1 cellular context compared by ENCODE assay signal in genomic region chr15:55256281-55257013, GRCh38.
TF ChIP-seq lines count a peak whose summit lies in the region.

No MANE protein-coding gene starts in this region.

TF ChIP-seq in IMR-90, 13 proteins besides CTCF, POLR2A, EP300 and RAD21:
- TF ChIP-seq BHLHE40 (IDR thresholded peaks at IDR 0.05; ENCODE audit: low read depth, low read length): no peak
- no peak for TF ChIP-seq CHD1 (IDR thresholded peaks at IDR 0.05; ENCODE audit: low read depth, low read length)
- no peak for TF ChIP-seq NFE2L2 (IDR thresholded peaks at IDR 0.05; ENCODE audit: low read depth, low read length)
- TF ChIP-seq MXI1 (IDR thresholded peaks at IDR 0.05; ENCODE audit: borderline replicate concordance, low read depth, low read length): no peak
- TF ChIP-seq USF2 (IDR thresholded peaks at IDR 0.05; ENCODE audit: low read depth, low read length): no peak
- TF ChIP-seq SMC3 (IDR thresholded peaks at IDR 0.05; ENCODE audit: low read depth, low read length): no peak
- no peak for TF ChIP-seq RFX5 (IDR thresholded peaks at IDR 0.05; ENCODE audit: low read depth, low read length)
- TF ChIP-seq MAZ (IDR thresholded peaks at IDR 0.05; ENCODE audit: borderline replicate concordance, low read depth, low read length): no peak
- TF ChIP-seq FOS (IDR thresholded peaks at IDR 0.05; ENCODE audit: low read depth, low read length): no peak
- TF ChIP-seq, protein P1, sequence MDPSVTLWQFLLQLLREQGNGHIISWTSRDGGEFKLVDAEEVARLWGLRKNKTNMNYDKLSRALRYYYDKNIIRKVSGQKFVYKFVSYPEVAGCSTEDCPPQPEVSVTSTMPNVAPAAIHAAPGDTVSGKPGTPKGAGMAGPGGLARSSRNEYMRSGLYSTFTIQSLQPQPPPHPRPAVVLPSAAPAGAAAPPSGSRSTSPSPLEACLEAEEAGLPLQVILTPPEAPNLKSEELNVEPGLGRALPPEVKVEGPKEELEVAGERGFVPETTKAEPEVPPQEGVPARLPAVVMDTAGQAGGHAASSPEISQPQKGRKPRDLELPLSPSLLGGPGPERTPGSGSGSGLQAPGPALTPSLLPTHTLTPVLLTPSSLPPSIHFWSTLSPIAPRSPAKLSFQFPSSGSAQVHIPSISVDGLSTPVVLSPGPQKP (IDR thresholded peaks at IDR 0.05; ENCODE audit: borderline replicate concordance, low read depth, low read length): no peak
